ENCODE assay signal across 11 cellular contexts in genomic region chr6:47335456-47335855, GRCh38. TPM values are rescaled to one million over a fixed set of nuclear protein-coding genes. Genes with fewer than 3 reads are reported as not detected.
DNase-seq lines count a peak whose midpoint lies in the region; ATAC-seq lines count a peak whose summit lies in the region.
"Had no signal": no experiment of that assay in that cellular context is flagged by ENCODE, and none has a peak within 500 bp of the region (broad histone marks: within the 10 kb centered on the region; RNA-seq: fewer than 3 reads in every experiment).

No MANE protein-coding gene starts in this region.

- H2BK120ac ChIP-seq in neuronal stem cell (ENCODE audit: low read depth, low read length): no peak overlapping the region

- no peak overlapping the region for H3K14ac ChIP-seq in neuronal stem cell (ENCODE audit: low read length)

- no peak overlapping the region for H4K8ac ChIP-seq in neuronal stem cell (ENCODE audit: low read depth, low read length)

- no peaks in the 10 kb centered on the region for H3K79me2 ChIP-seq in Karpas-422 (ENCODE audit: low read length)

- H3K9me2 ChIP-seq in Karpas-422 (replicated peaks; ENCODE audit: insufficient read depth, low read length): no peaks in the 10 kb centered on the region

- H3K4me1 ChIP-seq in Karpas-422 (ENCODE audit: low read length) (peaks cover 9% of the 10 kb centered on the region), neuronal stem cell (ENCODE audit: control insufficient read depth in 2 of 2, insufficient read depth in 1 of 2, low read depth in 1 of 2, low read length in 2 of 2) (peaks cover 0 to 2% of the 10 kb centered on the region in 2 donors), right cardiac atrium (ENCODE audit: control insufficient read depth, insufficient read depth, low read length) (no peaks in the 10 kb centered on the region)
- H3K4me1 ChIP-seq: body of pancreas had no signal

- no peak overlapping the region for H3K18ac ChIP-seq in neuronal stem cell (ENCODE audit: low read length)

- H4K91ac ChIP-seq in neuronal stem cell (ENCODE audit: low read depth, low read length, poor library complexity): no peak overlapping the region

- H3K23ac ChIP-seq in neuronal stem cell (ENCODE audit: low read depth, low read length, poor library complexity): no peak overlapping the region

- H3K27me3 ChIP-seq in Karpas-422 (ENCODE audit: low read length): 0 out of 2 replicates have a peak, but pooled peaks cover 2% of the 10 kb centered on the region
- H3K27me3 ChIP-seq in neuronal stem cell (ENCODE audit: control insufficient read depth in 3 of 3, insufficient read depth in 3 of 3, low read depth in 1 of 3, low read length in 3 of 3): peaks cover 0 to 6% (median 0%) of the 10 kb centered on the region in 3 experiments
- no peaks in the 10 kb centered on the region for H3K27me3 ChIP-seq in right cardiac atrium (ENCODE audit: control insufficient read depth, insufficient read depth)
- H3K27me3 ChIP-seq: body of pancreas, upper lobe of left lung had no signal

- DNase-seq in Karpas-422: peak; percentile 55
- peak; percentile 72 for DNase-seq in medulla oblongata (ENCODE audit: extremely low spot score)
- no peak for DNase-seq in H4 (ENCODE audit: low spot score)
- DNase-seq in UCSD-AML1 (lab: John Stamatoyannopoulos, UW; ENCODE audit: unreplicated experiment): no peak
- no peak for DNase-seq in neuronal stem cell (ENCODE audit: low spot score)
- DNase-seq in right cardiac atrium: no peak
- DNase-seq: activated CD4-positive, alpha-beta T cell treated with anti-CD3 and anti-CD28 coated beads for 48 hours; upper lobe of left lung had no signal

- H3K4me2 ChIP-seq in Karpas-422 (ENCODE audit: low read depth, low read length, poor library complexity, severe bottlenecking) (no peak overlapping the region), neuronal stem cell (ENCODE audit: insufficient read depth, low read length, poor library complexity, severe bottlenecking) (no peak overlapping the region)

- H3K36me3 ChIP-seq in Karpas-422 (ENCODE audit: insufficient read depth, low read length): no peaks in the 10 kb centered on the region
- no peaks in the 10 kb centered on the region for H3K36me3 ChIP-seq in neuronal stem cell (replicated peaks in 1 of 2; ENCODE audit: control insufficient read depth in 2 of 2, insufficient read depth in 2 of 2, low read length in 2 of 2)
- H3K36me3 ChIP-seq: upper lobe of left lung had no signal

- H2BK5ac ChIP-seq in neuronal stem cell (ENCODE audit: low read length): no peak overlapping the region

- H3K4ac ChIP-seq in neuronal stem cell (ENCODE audit: low read length): no peak overlapping the region

- H2AFZ ChIP-seq in Karpas-422 (ENCODE audit: low read length): peak overlapping the region; percentile 21; the same call in 1 of the 2 replicates
- no peak overlapping the region for H2AFZ ChIP-seq in neuronal stem cell (ENCODE audit: low read length)

- no CpG with 5 or more reads among the region's 6 CpGs for WGBS in neuronal stem cell (ENCODE audit: extremely low coverage in 2 of 2, insufficient read length in 2 of 2, insufficient replicate concordance in 1 of 2), 2 donors
- WGBS in right cardiac atrium: 62% methylated on average over 6 of the region's 6 CpGs

- H3K9ac ChIP-seq in Karpas-422 (ENCODE audit: low read length) (no peak overlapping the region), neuronal stem cell (ENCODE audit: low read depth, low read length, poor library complexity) (no peak overlapping the region)

- no peaks in the 10 kb centered on the region for H4K20me1 ChIP-seq in Karpas-422 (ENCODE audit: insufficient read depth, low read depth, low read length)

- ATAC-seq in GM19023 (IDR thresholded peaks at IDR 0.05; ENCODE audit: unreplicated experiment): peak; percentile 94
- peak; percentile 86 for ATAC-seq in HG02798 (IDR thresholded peaks at IDR 0.05; ENCODE audit: poor library complexity, unreplicated experiment)
- no peak for ATAC-seq in right cardiac atrium
- ATAC-seq: body of pancreas had no signal

- no peak overlapping the region for H2BK15ac ChIP-seq in neuronal stem cell (ENCODE audit: low read length)

- intact Hi-C loops in right cardiac atrium (cut with DNase I): no loop called here

- H3K4me3 ChIP-seq in Karpas-422 (ENCODE audit: low read length) (no peak overlapping the region), neuronal stem cell (ENCODE audit: low read length in 2 of 2) (no peak overlapping the region), right cardiac atrium (ENCODE audit: low read length) (no peak overlapping the region)
- H3K4me3 ChIP-seq: body of pancreas, upper lobe of left lung had no signal

- H2BK12ac ChIP-seq in neuronal stem cell (ENCODE audit: low read length): no peak overlapping the region

- H3K79me1 ChIP-seq in neuronal stem cell (ENCODE audit: low read depth, low read length): no peaks in the 10 kb centered on the region

- H3K27ac ChIP-seq in Karpas-422 (ENCODE audit: low read length) (no peak overlapping the region), neuronal stem cell (replicated peaks; ENCODE audit: low read length) (no peak overlapping the region), right cardiac atrium (ENCODE audit: low read length) (no peak overlapping the region)
- H3K27ac ChIP-seq: body of pancreas, upper lobe of left lung had no signal

- no peaks in the 10 kb centered on the region for H3K9me3 ChIP-seq in Karpas-422 (ENCODE audit: low read length)
- no peaks in the 10 kb centered on the region for H3K9me3 ChIP-seq in neuronal stem cell (replicated peaks in 1 of 2; ENCODE audit: control insufficient read depth in 2 of 2, insufficient read depth in 1 of 2, low read depth in 1 of 2, low read length in 2 of 2)
- no peaks in the 10 kb centered on the region for H3K9me3 ChIP-seq in right cardiac atrium (ENCODE audit: control insufficient read depth, low read length)
- H3K9me3 ChIP-seq: body of pancreas, upper lobe of left lung had no signal

- no peak overlapping the region for H2AK5ac ChIP-seq in neuronal stem cell (ENCODE audit: low read depth, low read length)

RNA-seq across cellular contexts. Expression of gene TNFRSF21, which starts 25.8 kb away (rescaled TPM):
- total RNA-seq in Karpas-422 (2014; rRNA removed; shearing (Covaris generic); ENCODE audit: low replicate concordance): 0.04 and 0.07 TPM in 2 replicates
- total RNA-seq in H4 (2014; rRNA removed; shearing (Covaris generic)): 6.1 and 7.7 TPM in 2 replicates
- polyA plus RNA-seq in neuronal stem cell (2013, experiment 1 of 2): 28.9 TPM
- polyA plus RNA-seq in neuronal stem cell (2013, experiment 2 of 2): 28.2 TPM
- total RNA-seq in right cardiac atrium: 1 to 10 TPM; 4.5 to 9.1 (median 5.7) TPM
- 4.5 TPM for polyA plus RNA-seq in right cardiac atrium

Comparison
In these comparisons a context has a peak if more than half of its experiments do, and no peak if none do; other contexts are left out.
1. ATAC-seq: peak in GM19023 (single experiment) and HG02798 (single experiment); none in right cardiac atrium (0 of 2).
2. DNase-seq: peak in Karpas-422 (single experiment) and medulla oblongata (single experiment); none in H4 (single experiment), UCSD-AML1 (single experiment), neuronal stem cell (single experiment) and right cardiac atrium (0 of 3).